14 cellular contexts compared by ENCODE assay signal in genomic region chr9:107249131-107249533, GRCh38. TPM values are rescaled to one million over a fixed set of nuclear protein-coding genes. Genes with fewer than 3 reads are reported as not detected.
DNase-seq lines count a peak whose midpoint lies in the region; ATAC-seq lines count a peak whose summit lies in the region.
"Had no signal": no experiment of that assay in that cellular context is flagged by ENCODE, and none has a peak within 500 bp of the region (broad histone marks: within the 10 kb centered on the region; RNA-seq: fewer than 3 reads in every experiment).

No MANE protein-coding gene starts in this region.

- H3K27me3 ChIP-seq in ectodermal cell (ENCODE audit: control insufficient read depth, insufficient read depth, low read length, poor library complexity, severe bottlenecking) = no peaks in the 10 kb centered on the region
- H3K27me3 ChIP-seq: tibial artery had no signal

- no peaks in the 10 kb centered on the region for H3K36me3 Mint-ChIP-seq in immature natural killer cell

- DNase-seq in AG20443 (ENCODE audit: low spot score) = peak; percentile 24
- peak; percentile 49 for DNase-seq in LHCN-M2 (ENCODE audit: low read depth)
- no peak for DNase-seq in amygdala (lab: John Stamatoyannopoulos, UW)
- DNase-seq in SW 1271 (lab: John Stamatoyannopoulos, UW) = no peak
- DNase-seq in immature natural killer cell = no peak
- DNase-seq: activated T-cell treated with anti-CD3 and anti-CD28 coated beads, Interleukin-2, amount 50 U/mL, for 4 hours; left ventricle myocardium inferior; NCI-H2107; tibial artery had no signal

- no peaks in the 10 kb centered on the region for H3K9me3 ChIP-seq in ectodermal cell (ENCODE audit: control insufficient read depth, low read length)
- no peaks in the 10 kb centered on the region for H3K9me3 ChIP-seq in mesodermal cell (ENCODE audit: control insufficient read depth, low read length)
- H3K9me3 ChIP-seq: left ventricle myocardium inferior, tibial artery had no signal

- ATAC-seq in GM21390 (IDR thresholded peaks at IDR 0.05; ENCODE audit: unreplicated experiment) = no peak
- ATAC-seq: activated T-cell treated with anti-CD3 and anti-CD28 coated beads, Interleukin-2, amount 50 U/mL, for 4 hours had no signal

- H3K36me3 ChIP-seq in ectodermal cell (ENCODE audit: control insufficient read depth, insufficient read depth, low read length) (no peaks in the 10 kb centered on the region), mesodermal cell (ENCODE audit: control insufficient read depth, insufficient read depth, low read length) (no peaks in the 10 kb centered on the region)
- H3K36me3 ChIP-seq: left ventricle myocardium inferior, tibial artery had no signal

- H3K27me3 Mint-ChIP-seq in immature natural killer cell (ENCODE audit: low read depth in 3 of 3) = peaks cover 1 to 6% (median 3%) of the 10 kb centered on the region in 3 donors

- H3K27ac Mint-ChIP-seq in immature natural killer cell = no peak overlapping the region
- H3K27ac Mint-ChIP-seq: B cell, IgD-negative memory B cell had no signal

- no peak overlapping the region for H3K4me3 Mint-ChIP-seq in immature natural killer cell
- H3K4me3 Mint-ChIP-seq: activated T-cell treated with anti-CD3 and anti-CD28 coated beads, Interleukin-2, amount 50 U/mL, for 4 hours; B cell; IgD-negative memory B cell had no signal

- H3K4me1 Mint-ChIP-seq in immature natural killer cell = peaks cover 11 to 13% of the 10 kb centered on the region in 2 donors
- H3K4me1 Mint-ChIP-seq: B cell, IgD-negative memory B cell had no signal

- H3K9me3 Mint-ChIP-seq in immature natural killer cell = no peaks in the 10 kb centered on the region
- H3K9me3 Mint-ChIP-seq: activated T-cell treated with anti-CD3 and anti-CD28 coated beads, Interleukin-2, amount 50 U/mL, for 4 hours; IgD-negative memory B cell had no signal

- 49 to 51% methylated on average over 2 of the region's 2 CpGs for WGBS in ectodermal cell, 2 experiments
- WGBS in mesodermal cell (ENCODE audit: insufficient coverage in 2 of 2), 2 experiments = 25 to 86% methylated on average over 1 to 2 of the region's 2 CpGs

- H3K4me1 ChIP-seq in ectodermal cell (ENCODE audit: control insufficient read depth, insufficient read depth, low read length) (peaks cover 5% of the 10 kb centered on the region), mesodermal cell (ENCODE audit: control insufficient read depth, insufficient read depth, low read length, poor library complexity, severe bottlenecking) (peaks cover 23% of the 10 kb centered on the region)

- H3K4me3 ChIP-seq in ectodermal cell (ENCODE audit: insufficient read depth, low read depth, low read length) (no peak overlapping the region), mesodermal cell (ENCODE audit: extremely low read depth, insufficient read depth, low read length, poor library complexity, severe bottlenecking) (no peak overlapping the region)
- H3K4me3 ChIP-seq: left ventricle myocardium inferior, tibial artery had no signal

- H3K27ac ChIP-seq in ectodermal cell (ENCODE audit: insufficient read depth, low read depth, low read length, poor library complexity, severe bottlenecking) (peak overlapping the region; percentile 57), mesodermal cell (ENCODE audit: low read depth, low read length, severe bottlenecking) (peak overlapping the region; percentile 71)
- H3K27ac ChIP-seq: left ventricle myocardium inferior, tibial artery had no signal

RNA-seq across cellular contexts. Expression of gene RAD23B, which starts 33.9 kb away (rescaled TPM):
- total RNA-seq in LHCN-M2 (2014; rRNA removed) = 120 and 122 TPM in 2 replicates
- polyA plus RNA-seq in LHCN-M2 (2012) = 81.1 TPM
- 187 TPM for polyA plus RNA-seq in ectodermal cell (2013, experiment 1 of 4)
- polyA plus RNA-seq in ectodermal cell (2013, experiment 2 of 4) = 180 TPM
- polyA plus RNA-seq in ectodermal cell (2013, experiment 3 of 4) = 151 TPM
- polyA plus RNA-seq in ectodermal cell (2013, experiment 4 of 4) = 171 TPM
- 152 TPM for polyA plus RNA-seq in mesodermal cell (2013, experiment 1 of 2)
- polyA plus RNA-seq in mesodermal cell (2013, experiment 2 of 2) = 155 TPM
- 10 to 100 TPM; 16.9 to 31.7 (median 17.3) TPM for polyA plus RNA-seq in immature natural killer cell

Comparison
In these comparisons a context has a peak if more than half of its experiments do, and no peak if none do; other contexts are left out.
1. DNase-seq: peak in AG20443 (single experiment) and LHCN-M2 (single experiment); none in amygdala (0 of 56), SW 1271 (0 of 2) and immature natural killer cell (0 of 3).